In genomic region chr14:50060871-50061663, GRCh38 we compare ENCODE assay signal across 1 cellular context.
A peak's percentile ranks its signal among the peaks of the same experiment; 100 is the strongest.
TF ChIP-seq lines count a peak whose summit lies in the region.

No MANE protein-coding gene starts in this region.

TF ChIP-seq in HepG2, 621 proteins besides CTCF, POLR2A, EP300 and RAD21 (continued from another document and continues in another):
- TF ChIP-seq ZNF142 (CRISPR knock-in tag; IDR thresholded peaks at IDR 0.05), result no peak
- no peak for TF ChIP-seq ZNF564 (CRISPR knock-in tag; IDR thresholded peaks at IDR 0.05)
- TF ChIP-seq ZNF704 (CRISPR knock-in tag; IDR thresholded peaks at IDR 0.05; ENCODE audit: borderline replicate concordance), result no peak
- TF ChIP-seq SALL1 (CRISPR knock-in tag; IDR thresholded peaks at IDR 0.05), result peak; percentile 39
- TF ChIP-seq ISX (CRISPR knock-in tag; conservative IDR thresholded peaks at IDR 0.05), result 0 out of 2 replicates have a peak, but pooled peaks have one; percentile 56
- no peak for TF ChIP-seq ZNF138 (CRISPR knock-in tag; IDR thresholded peaks at IDR 0.05; ENCODE audit: low read depth)
- TF ChIP-seq ARID3A (IDR thresholded peaks at IDR 0.05; ENCODE audit: low read depth, low read length), result 0 out of 2 replicates have a peak, but pooled peaks have one; percentile 19
- no peak for TF ChIP-seq ZBTB44 (CRISPR knock-in tag; IDR thresholded peaks at IDR 0.05)
- TF ChIP-seq ZNF674 (CRISPR knock-in tag; IDR thresholded peaks at IDR 0.05; ENCODE audit: low read depth), result no peak
- no peak for TF ChIP-seq BRCA1 (CRISPR knock-in tag; IDR thresholded peaks at IDR 0.05)
- TF ChIP-seq ZBTB14 (CRISPR knock-in tag; IDR thresholded peaks at IDR 0.05), result no peak; the same call in 1 of the 2 replicates
- no peak for TF ChIP-seq MIXL1 (CRISPR knock-in tag; IDR thresholded peaks at IDR 0.05)
- no peak for TF ChIP-seq AHR (CRISPR knock-in tag; IDR thresholded peaks at IDR 0.05)
- TF ChIP-seq DPF2 (CRISPR knock-in tag; IDR thresholded peaks at IDR 0.05; ENCODE audit: borderline replicate concordance, low read depth), result no peak; the same call in 1 of the 2 replicates
- TF ChIP-seq GATA4 (IDR thresholded peaks at IDR 0.05; ENCODE audit: borderline replicate concordance, low read depth), result no peak
- no peak for TF ChIP-seq ZNF512B (CRISPR knock-in tag; IDR thresholded peaks at IDR 0.05; ENCODE audit: borderline replicate concordance)
- no peak for TF ChIP-seq SMYD3 (CRISPR knock-in tag; IDR thresholded peaks at IDR 0.05)
- TF ChIP-seq ZNF224 (CRISPR knock-in tag; IDR thresholded peaks at IDR 0.05), result no peak
- TF ChIP-seq NFE2L1 (CRISPR knock-in tag; IDR thresholded peaks at IDR 0.05; ENCODE audit: borderline replicate concordance), result peak; percentile 94; the same call in 1 of the 2 replicates
- no peak for TF ChIP-seq SP4 (CRISPR knock-in tag; IDR thresholded peaks at IDR 0.05)
- TF ChIP-seq ZBTB42 (CRISPR knock-in tag; IDR thresholded peaks at IDR 0.05), result no peak
- no peak for TF ChIP-seq ZNF274 (CRISPR knock-in tag; IDR thresholded peaks at IDR 0.05)
- TF ChIP-seq RBAK (CRISPR knock-in tag; IDR thresholded peaks at IDR 0.05), result no peak
- TF ChIP-seq SMAD9 (CRISPR knock-in tag; IDR thresholded peaks at IDR 0.05), result no peak
- no peak for TF ChIP-seq ZNF557 (CRISPR knock-in tag; IDR thresholded peaks at IDR 0.05)
- peak; percentile 88 for TF ChIP-seq NFE2 (CRISPR knock-in tag; IDR thresholded peaks at IDR 0.05)
- no peak for TF ChIP-seq SNAPC4 (CRISPR knock-in tag; IDR thresholded peaks at IDR 0.05)
- TF ChIP-seq THAP11 (CRISPR knock-in tag; IDR thresholded peaks at IDR 0.05), result no peak; the same call in 1 of the 2 replicates
- no peak for TF ChIP-seq MTERF4 (CRISPR knock-in tag; IDR thresholded peaks at IDR 0.05)
- TF ChIP-seq ZNF331 (CRISPR knock-in tag; IDR thresholded peaks at IDR 0.05), result no peak
- TF ChIP-seq HNRNPK (IDR thresholded peaks at IDR 0.05; ENCODE audit: low read depth, low read length, poor library complexity, severe bottlenecking), result no peak
- TF ChIP-seq ZNF136 (CRISPR knock-in tag; IDR thresholded peaks at IDR 0.05; ENCODE audit: low read depth), result 0 out of 2 replicates have a peak, but pooled peaks have one; percentile 29
- peak; percentile 35; the same call in 1 of the 2 replicates for TF ChIP-seq FOXK1 (CRISPR knock-in tag; IDR thresholded peaks at IDR 0.05; ENCODE audit: borderline replicate concordance, low read depth)
- TF ChIP-seq FOXO4 (CRISPR knock-in tag; conservative IDR thresholded peaks at IDR 0.05), result no peak
- no peak for TF ChIP-seq CENPBD1 (CRISPR knock-in tag; IDR thresholded peaks at IDR 0.05; ENCODE audit: borderline replicate concordance, low read depth)
- TF ChIP-seq CBFB (CRISPR knock-in tag; IDR thresholded peaks at IDR 0.05), result no peak
